In genomic region chr2:74515271-74516069, GRCh38 we compare ENCODE assay signal across 10 cellular contexts. TPM values are rescaled to one million over a fixed set of nuclear protein-coding genes. Genes with fewer than 3 reads are reported as not detected.
DNase-seq lines count a peak whose midpoint lies in the region; ATAC-seq and TF ChIP-seq lines count a peak whose summit lies in the region.
"Had no signal": no experiment of that assay in that cellular context is flagged by ENCODE, and none has a peak within 500 bp of the region (broad histone marks: within the 10 kb centered on the region; RNA-seq: fewer than 3 reads in every experiment).

No MANE protein-coding gene starts in this region.

- TF ChIP-seq POLR2A in vagina (IDR thresholded peaks at IDR 0.05) = no peak

- in situ Hi-C loops in mammary epithelial cell (cut with MboI; ENCODE audit: low sequenced_read_pairs in 2 of 2) (no loop called here), ACHN (cut with HindIII; ENCODE audit: low pct_ligation_motif_present, low pct_unique_long_range_greater_than_20kb, low sequenced_read_pairs) (no loop called here)

- peak in 1 of 2 donors; percentile 10 for DNase-seq in cardiac muscle cell (ENCODE audit: low read depth in 1 of 2, low spot score in 1 of 2)
- DNase-seq in Right ventricle myocardium superior = no peak
- no peak for DNase-seq in mammary epithelial cell
- DNase-seq in mesendoderm = peak; percentile 59
- no peak for DNase-seq in vagina (ENCODE audit: extremely low spot score in 2 of 2)
- no peak for DNase-seq in NOMO-1 treated with DMSO at 0.1 percent for 48 hours (lab: John Stamatoyannopoulos, UW; ENCODE audit: unreplicated experiment)
- DNase-seq in ACHN = no peak
- no peak for DNase-seq in SK-N-DZ (ENCODE audit: low spot score)

- H3K36me3 ChIP-seq in cardiac muscle cell = no peaks in the 10 kb centered on the region
- H3K36me3 ChIP-seq in mammary epithelial cell (ENCODE audit: insufficient read depth, low read length) = no peaks in the 10 kb centered on the region
- H3K36me3 ChIP-seq in mesendoderm (ENCODE audit: control insufficient read depth, insufficient read depth, low read length) = no peaks in the 10 kb centered on the region
- no peaks in the 10 kb centered on the region for H3K36me3 ChIP-seq in vagina

- H3K27ac ChIP-seq in cardiac muscle cell (no peak overlapping the region), mammary epithelial cell (ENCODE audit: insufficient read depth, low read depth, low read length) (no peak overlapping the region), mesendoderm (ENCODE audit: low read depth, low read length) (no peak overlapping the region), vagina (no peak overlapping the region)

- WGBS in mammary epithelial cell (ENCODE audit: low coverage, missing lambda C conversion rate) = 27% methylated on average over 36 of the region's 76 CpGs
- no CpG with 5 or more reads among the region's 76 CpGs for WGBS in mesendoderm (ENCODE audit: extremely low coverage, insufficient coverage, low lambda C conversion rate)

- H3K9ac ChIP-seq in mammary epithelial cell (ENCODE audit: insufficient read depth, low read length) = no peak overlapping the region
- H3K9ac ChIP-seq in mesendoderm (ENCODE audit: low read length) = peak overlapping the region; percentile 13

- no TSS peak for BruUV-seq in mammary epithelial cell (replicated peaks; lab: Mats Ljungman, UMichigan)

- dilution Hi-C loops in mammary epithelial cell (cut with HindIII; ENCODE audit: low sequenced_read_pairs) = no loop called here

- H4K8ac ChIP-seq in mesendoderm (ENCODE audit: low read depth, low read length) = no peak overlapping the region

- H3K4me2 ChIP-seq in mammary epithelial cell (ENCODE audit: insufficient read depth, low read depth, low read length) (peak overlapping the region; percentile 5), mesendoderm (ENCODE audit: low read length) (no peak overlapping the region)

- H3K9me3 ChIP-seq in cardiac muscle cell (ENCODE audit: low read depth) (no peaks in the 10 kb centered on the region), mammary epithelial cell (replicated peaks; ENCODE audit: insufficient read depth, low read length) (peaks cover 7% of the 10 kb centered on the region), vagina (no peaks in the 10 kb centered on the region)

- H3K4me3 ChIP-seq in cardiac muscle cell (peak overlapping the region; percentile 10), mammary epithelial cell (replicated peaks in 1 of 3; ENCODE audit: insufficient read depth in 1 of 3, low read depth in 2 of 3, low read length in 3 of 3) (no peak overlapping the region), mesendoderm (ENCODE audit: low read length) (no peak overlapping the region), vagina (peak overlapping the region; percentile 29 to 42)

- H4K20me1 ChIP-seq in mammary epithelial cell (ENCODE audit: insufficient read depth, low read length) = no peaks in the 10 kb centered on the region

- intact Hi-C loops in Right ventricle myocardium superior (cut with DNase I) = no loop called here
- intact Hi-C loops in mammary epithelial cell (cut with micrococcal nuclease) = no loop called here
- intact Hi-C loops in vagina (cut with DNase I) = no loop called here

- no peak overlapping the region for H3K18ac ChIP-seq in mesendoderm (ENCODE audit: low read length)

- H2BK120ac ChIP-seq in mesendoderm (ENCODE audit: low read depth, low read length) = no peak overlapping the region

- no peak overlapping the region for H4K5ac ChIP-seq in mesendoderm (ENCODE audit: low read length)

- H3K4me1 ChIP-seq in cardiac muscle cell (ENCODE audit: low read depth) = no peaks in the 10 kb centered on the region
- peaks cover 19% of the 10 kb centered on the region for H3K4me1 ChIP-seq in mammary epithelial cell (ENCODE audit: insufficient read depth, low read length)
- peaks cover 3% of the 10 kb centered on the region for H3K4me1 ChIP-seq in mesendoderm (ENCODE audit: control insufficient read depth, low read depth, low read length)
- H3K4me1 ChIP-seq in vagina = peaks cover 30% of the 10 kb centered on the region

- no peak for TF ChIP-seq CTCF in cardiac muscle cell (IDR thresholded peaks at IDR 0.05; ENCODE audit: low read depth, low read length)
- no peak for TF ChIP-seq CTCF in mammary epithelial cell (conservative IDR thresholded peaks at IDR 0.05 in 1 of 2, IDR thresholded peaks at IDR 0.05 in 1 of 2; ENCODE audit: extremely low read depth in 1 of 2, insufficient read depth in 1 of 2, low read depth in 1 of 2, low read length in 2 of 2)
- TF ChIP-seq CTCF in vagina (IDR thresholded peaks at IDR 0.05) = no peak

- no peak overlapping the region for H2BK15ac ChIP-seq in mesendoderm (replicated peaks; ENCODE audit: low read depth)

- H3K4ac ChIP-seq in mesendoderm (ENCODE audit: low read depth, low read length) = no peak overlapping the region

- ATAC-seq in Right ventricle myocardium superior (ENCODE audit: poor library complexity) = no peak

- peak overlapping the region; percentile 67 for H3K56ac ChIP-seq in mesendoderm (ENCODE audit: low read length)

- H2BK5ac ChIP-seq in mesendoderm (ENCODE audit: low read length) = no peak overlapping the region

- H3K27me3 ChIP-seq in cardiac muscle cell (peaks cover 100% of the 10 kb centered on the region), mammary epithelial cell (ENCODE audit: insufficient read depth, low read length) (peaks cover 30% of the 10 kb centered on the region), mesendoderm (ENCODE audit: insufficient read depth, low read length, poor library complexity) (peaks cover 77% of the 10 kb centered on the region), vagina (peaks cover 41% of the 10 kb centered on the region)

- H3K23ac ChIP-seq in mesendoderm (ENCODE audit: low read length) = peak overlapping the region; percentile 66

- no peaks in the 10 kb centered on the region for H3K79me1 ChIP-seq in mesendoderm (ENCODE audit: low read length)

- CTCF ChIA-PET in mammary epithelial cell (lab: Charles Lee; ENCODE audit: low non-redundant PET) = no interaction called here

- no peak overlapping the region for H2AFZ ChIP-seq in mammary epithelial cell (ENCODE audit: low read depth, low read length)

- H3K79me2 ChIP-seq in mammary epithelial cell (ENCODE audit: insufficient read depth, low read length) = no peaks in the 10 kb centered on the region
- H3K79me2 ChIP-seq in mesendoderm (ENCODE audit: control insufficient read depth, insufficient read depth, low read length) = no peaks in the 10 kb centered on the region

- H2AK5ac ChIP-seq in mesendoderm (ENCODE audit: low read length) = no peak overlapping the region

RNA-seq across cellular contexts. Expression of gene TLX2, which starts 1.2 kb away (rescaled TPM):
- 0.06 TPM in 1 of 2 replicates, not detected in the other for total RNA-seq in cardiac muscle cell
- not detected in 2 replicates for polyA plus RNA-seq in cardiac muscle cell
- total RNA-seq in Right ventricle myocardium superior = not detected
- total RNA-seq in mammary epithelial cell = under 1 TPM in 1 of 2 donors, not detected in 1; 0.33 TPM
- 0.05 TPM for polyA plus RNA-seq in mammary epithelial cell
- not detected for polyA minus RNA-seq in mammary epithelial cell
- 0.01 TPM for polyA plus RNA-seq in mesendoderm (2013, experiment 1 of 2)
- 0.06 TPM for polyA plus RNA-seq in mesendoderm (2013, experiment 2 of 2)
- 6.6 TPM for total RNA-seq in vagina
- polyA plus RNA-seq in SK-N-DZ (2014; cell fraction: cytosol; rRNA removed) = 209 and 286 TPM in 2 replicates
- polyA plus RNA-seq in SK-N-DZ (2014; cell fraction: nucleus; rRNA removed) = 679 and 702 TPM in 2 replicates
- total RNA-seq: lung microvascular endothelial cell, temporal lobe had no signal

RNA-seq across cellular contexts. Expression of gene PCGF1, which starts 8.0 kb away (rescaled TPM):
- total RNA-seq in cardiac muscle cell (7.8 and 10.9 TPM in 2 replicates), Right ventricle myocardium superior (20.3 TPM), mammary epithelial cell (10 to 100 TPM; 20.0 to 35.4 TPM), vagina (14.7 TPM)
- polyA plus RNA-seq in cardiac muscle cell (14.2 and 18.9 TPM in 2 replicates), mammary epithelial cell (32.8 TPM)
- 58.5 TPM for polyA minus RNA-seq in mammary epithelial cell
- polyA plus RNA-seq in mesendoderm (2013, experiment 1 of 2) = 10.7 TPM
- 9.5 TPM for polyA plus RNA-seq in mesendoderm (2013, experiment 2 of 2)
- 59.2 and 72.5 TPM in 2 replicates for polyA plus RNA-seq in SK-N-DZ (2014; cell fraction: cytosol; rRNA removed)
- polyA plus RNA-seq in SK-N-DZ (2014; cell fraction: nucleus; rRNA removed) = 115 and 137 TPM in 2 replicates

RNA-seq across cellular contexts. Expression of gene DQX1, which starts 10.6 kb away (rescaled TPM):
- total RNA-seq in cardiac muscle cell (0.98 and 1.1 TPM in 2 replicates), Right ventricle myocardium superior (not detected), mammary epithelial cell (1 to 10 TPM in 1 of 2 donors, under 1 TPM in 1; 0.83 to 5.2 TPM), vagina (9.6 TPM)
- polyA plus RNA-seq in cardiac muscle cell (0.60 and 0.67 TPM in 2 replicates), mammary epithelial cell (3.4 TPM)
- not detected for polyA minus RNA-seq in mammary epithelial cell
- 0.29 TPM for polyA plus RNA-seq in mesendoderm (2013, experiment 1 of 2)
- polyA plus RNA-seq in mesendoderm (2013, experiment 2 of 2) = 0.20 TPM
- polyA plus RNA-seq in SK-N-DZ (2014; cell fraction: cytosol; rRNA removed) = 0.22 and 0.33 TPM in 2 replicates
- polyA plus RNA-seq in SK-N-DZ (2014; cell fraction: nucleus; rRNA removed) = 7.7 and 10.3 TPM in 2 replicates
- total RNA-seq: lung microvascular endothelial cell had no signal

RNA-seq across cellular contexts. Expression of gene AUP1, which starts 14.0 kb away (rescaled TPM):
- total RNA-seq in cardiac muscle cell (93.2 and 105 TPM in 2 replicates), Right ventricle myocardium superior (43.2 TPM), mammary epithelial cell (100 to 1,000 TPM in 1 of 2 donors, 10 to 100 TPM in 1; 67.5 to 111 TPM), vagina (124 TPM)
- polyA plus RNA-seq in cardiac muscle cell (120 and 122 TPM in 2 replicates), mammary epithelial cell (145 TPM)
- polyA minus RNA-seq in mammary epithelial cell = 95.5 TPM
- polyA plus RNA-seq in mesendoderm (2013, experiment 1 of 2) = 81.2 TPM
- 80.8 TPM for polyA plus RNA-seq in mesendoderm (2013, experiment 2 of 2)
- 181 and 194 TPM in 2 replicates for polyA plus RNA-seq in SK-N-DZ (2014; cell fraction: cytosol; rRNA removed)
- polyA plus RNA-seq in SK-N-DZ (2014; cell fraction: nucleus; rRNA removed) = 817 and 859 TPM in 2 replicates

RNA-seq across cellular contexts. Expression of gene HTRA2, which starts 14.3 kb away (rescaled TPM):
- total RNA-seq in cardiac muscle cell = 39.9 and 55.1 TPM in 2 replicates
- 57.6 and 82.0 TPM in 2 replicates for polyA plus RNA-seq in cardiac muscle cell
- total RNA-seq in Right ventricle myocardium superior = 28.5 TPM
- 10 to 100 TPM; 29.2 to 30.8 TPM for total RNA-seq in mammary epithelial cell
- polyA plus RNA-seq in mammary epithelial cell = 50.0 TPM
- polyA minus RNA-seq in mammary epithelial cell = 68.7 TPM
- 20.5 TPM for polyA plus RNA-seq in mesendoderm (2013, experiment 1 of 2)
- polyA plus RNA-seq in mesendoderm (2013, experiment 2 of 2) = 20.1 TPM
- total RNA-seq in vagina = 24.3 TPM
- 61.5 and 73.7 TPM in 2 replicates for polyA plus RNA-seq in SK-N-DZ (2014; cell fraction: cytosol; rRNA removed)
- polyA plus RNA-seq in SK-N-DZ (2014; cell fraction: nucleus; rRNA removed) = 109 and 154 TPM in 2 replicates

Comparison
In these comparisons a context has a peak if more than half of its experiments do, and no peak if none do; other contexts are left out.
1. H3K4me3 ChIP-seq: peak in cardiac muscle cell (single experiment) and vagina (2 of 2); none in mammary epithelial cell (0 of 3) and mesendoderm (single experiment).